Comparison of ENCODE assay signal across 11 cellular contexts in the genomic region with DNA sequence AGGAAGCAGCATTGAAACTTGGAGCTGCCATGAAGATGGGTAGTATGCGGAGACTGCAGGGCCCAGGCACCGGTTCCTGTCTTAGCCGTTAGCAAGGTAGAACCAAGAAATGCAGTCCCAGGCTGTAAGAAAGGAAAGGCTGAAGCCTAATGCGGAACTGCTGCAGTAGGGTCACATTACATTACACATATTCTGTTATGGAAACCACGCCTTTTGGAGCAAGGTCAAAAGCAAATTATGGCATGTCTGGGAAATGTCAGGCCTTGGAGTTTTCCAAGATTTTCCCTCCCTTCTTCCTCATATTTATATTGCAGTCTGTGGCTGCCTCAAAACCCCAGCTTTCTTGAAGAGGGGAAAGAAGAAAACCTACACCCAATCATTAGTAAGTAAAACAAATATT.
"Had no signal": no experiment of that assay in that cellular context is flagged by ENCODE, and none has a peak within 500 bp of the region (broad histone marks: within the 10 kb centered on the region; RNA-seq: fewer than 3 reads in every experiment).

No MANE protein-coding gene starts in this region.

- ATAC-seq: activated CD8-positive, alpha-beta T cell treated with anti-CD3 and anti-CD28 coated beads for 36 hours had no signal

- DNase-seq: activated CD8-positive, alpha-beta memory T cell treated with anti-CD3 and anti-CD28 coated beads, Interleukin-2, amount 50 U/mL, for 4 hours; activated CD8-positive, alpha-beta T cell treated with anti-CD3 and anti-CD28 coated beads for 36 hours; activated naive CD8-positive, alpha-beta T cell treated with anti-CD3 and anti-CD28 coated beads, Interleukin-2, amount 10 ng/mL, durations not matched to agents 7 days and 5 days; esophagus squamous epithelium; heart right ventricle; stomach had no signal

- H3K9me3 ChIP-seq: esophagus squamous epithelium, gastrocnemius medialis, heart right ventricle, ovary, SJSA1, stomach, tibial nerve had no signal

- H3K4me3 ChIP-seq: esophagus squamous epithelium, gastrocnemius medialis, heart right ventricle, ovary, SJSA1, skin epidermis, stomach, tibial nerve had no signal

- H3K27ac ChIP-seq: esophagus squamous epithelium, gastrocnemius medialis, ovary, SJSA1, stomach, tibial nerve had no signal

- H3K36me3 ChIP-seq: esophagus squamous epithelium, gastrocnemius medialis, heart right ventricle, ovary, SJSA1, stomach, tibial nerve had no signal

- H3K4me1 ChIP-seq: gastrocnemius medialis, heart right ventricle, SJSA1, stomach had no signal

- H3K27me3 ChIP-seq: esophagus squamous epithelium, gastrocnemius medialis, heart right ventricle, ovary, stomach, tibial nerve had no signal
